ENCODE assay signal across 2 cellular contexts in the genomic region with DNA sequence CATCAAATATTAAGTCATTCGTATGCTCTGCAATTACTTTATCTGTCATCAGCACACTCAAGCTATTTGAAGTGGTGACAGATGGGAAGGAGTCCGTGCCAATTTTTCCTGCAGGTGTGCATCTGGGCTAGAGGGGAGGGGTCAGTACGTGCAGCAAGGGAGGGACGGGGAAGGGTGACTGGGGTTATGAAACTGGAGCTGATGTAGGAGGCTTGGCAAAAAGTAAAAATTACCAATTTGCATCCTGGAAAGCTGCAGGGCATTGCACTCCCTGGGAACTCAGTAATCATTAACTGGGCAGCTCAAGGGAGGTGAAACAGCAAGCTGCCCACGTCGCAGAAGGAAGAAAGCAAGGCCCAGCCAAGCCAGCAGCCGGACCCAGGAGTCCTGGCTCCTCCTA.
A peak's percentile ranks its signal among the peaks of the same experiment; 100 is the strongest.
TF ChIP-seq lines count a peak whose summit lies in the region.

No MANE protein-coding gene starts in this region.

TF ChIP-seq in liver, 16 proteins besides CTCF, POLR2A, EP300 and RAD21 (continued from another document):
- TF ChIP-seq, protein P1, sequence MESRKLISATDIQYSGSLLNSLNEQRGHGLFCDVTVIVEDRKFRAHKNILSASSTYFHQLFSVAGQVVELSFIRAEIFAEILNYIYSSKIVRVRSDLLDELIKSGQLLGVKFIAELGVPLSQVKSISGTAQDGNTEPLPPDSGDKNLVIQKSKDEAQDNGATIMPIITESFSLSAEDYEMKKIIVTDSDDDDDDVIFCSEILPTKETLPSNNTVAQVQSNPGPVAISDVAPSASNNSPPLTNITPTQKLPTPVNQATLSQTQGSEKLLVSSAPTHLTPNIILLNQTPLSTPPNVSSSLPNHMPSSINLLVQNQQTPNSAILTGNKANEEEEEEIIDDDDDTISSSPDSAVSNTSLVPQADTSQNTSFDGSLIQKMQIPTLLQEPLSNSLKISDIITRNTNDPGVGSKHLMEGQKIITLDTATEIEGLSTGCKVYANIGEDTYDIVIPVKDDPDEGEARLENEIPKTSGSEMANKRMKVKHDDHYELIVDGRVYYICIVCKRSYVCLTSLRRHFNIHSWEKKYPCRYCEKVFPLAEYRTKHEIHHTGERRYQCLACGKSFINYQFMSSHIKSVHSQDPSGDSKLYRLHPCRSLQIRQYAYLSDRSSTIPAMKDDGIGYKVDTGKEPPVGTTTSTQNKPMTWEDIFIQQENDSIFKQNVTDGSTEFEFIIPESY (IDR thresholded peaks at IDR 0.05) = peak; percentile 24
- TF ChIP-seq FOXA1 (IDR thresholded peaks at IDR 0.05) = no peak
- TF ChIP-seq RXRA (IDR thresholded peaks at IDR 0.05) = peak; percentile 76 to 90
- TF ChIP-seq, protein P2, sequence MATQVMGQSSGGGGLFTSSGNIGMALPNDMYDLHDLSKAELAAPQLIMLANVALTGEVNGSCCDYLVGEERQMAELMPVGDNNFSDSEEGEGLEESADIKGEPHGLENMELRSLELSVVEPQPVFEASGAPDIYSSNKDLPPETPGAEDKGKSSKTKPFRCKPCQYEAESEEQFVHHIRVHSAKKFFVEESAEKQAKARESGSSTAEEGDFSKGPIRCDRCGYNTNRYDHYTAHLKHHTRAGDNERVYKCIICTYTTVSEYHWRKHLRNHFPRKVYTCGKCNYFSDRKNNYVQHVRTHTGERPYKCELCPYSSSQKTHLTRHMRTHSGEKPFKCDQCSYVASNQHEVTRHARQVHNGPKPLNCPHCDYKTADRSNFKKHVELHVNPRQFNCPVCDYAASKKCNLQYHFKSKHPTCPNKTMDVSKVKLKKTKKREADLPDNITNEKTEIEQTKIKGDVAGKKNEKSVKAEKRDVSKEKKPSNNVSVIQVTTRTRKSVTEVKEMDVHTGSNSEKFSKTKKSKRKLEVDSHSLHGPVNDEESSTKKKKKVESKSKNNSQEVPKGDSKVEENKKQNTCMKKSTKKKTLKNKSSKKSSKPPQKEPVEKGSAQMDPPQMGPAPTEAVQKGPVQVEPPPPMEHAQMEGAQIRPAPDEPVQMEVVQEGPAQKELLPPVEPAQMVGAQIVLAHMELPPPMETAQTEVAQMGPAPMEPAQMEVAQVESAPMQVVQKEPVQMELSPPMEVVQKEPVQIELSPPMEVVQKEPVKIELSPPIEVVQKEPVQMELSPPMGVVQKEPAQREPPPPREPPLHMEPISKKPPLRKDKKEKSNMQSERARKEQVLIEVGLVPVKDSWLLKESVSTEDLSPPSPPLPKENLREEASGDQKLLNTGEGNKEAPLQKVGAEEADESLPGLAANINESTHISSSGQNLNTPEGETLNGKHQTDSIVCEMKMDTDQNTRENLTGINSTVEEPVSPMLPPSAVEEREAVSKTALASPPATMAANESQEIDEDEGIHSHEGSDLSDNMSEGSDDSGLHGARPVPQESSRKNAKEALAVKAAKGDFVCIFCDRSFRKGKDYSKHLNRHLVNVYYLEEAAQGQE (IDR thresholded peaks at IDR 0.05) = no peak
- no peak for TF ChIP-seq NR2F2 (IDR thresholded peaks at IDR 0.05)
- TF ChIP-seq YY1 (IDR thresholded peaks at IDR 0.05) = peak; percentile 18
- TF ChIP-seq GABPA (IDR thresholded peaks at IDR 0.05 in 1 of 2, conservative IDR thresholded peaks at IDR 0.05 in 1 of 2) = no peak
- no peak for TF ChIP-seq FOXA2 (IDR thresholded peaks at IDR 0.05)
- peak; percentile 19 to 52 for TF ChIP-seq HNF4A (conservative IDR thresholded peaks at IDR 0.05)
- TF ChIP-seq JUND (IDR thresholded peaks at IDR 0.05) = peak in 1 of 2 donors; percentile 18
- no peak for TF ChIP-seq HNF4G (IDR thresholded peaks at IDR 0.05)
- TF ChIP-seq TAF1 (conservative IDR thresholded peaks at IDR 0.05) = no peak
- TF ChIP-seq, protein P3, sequence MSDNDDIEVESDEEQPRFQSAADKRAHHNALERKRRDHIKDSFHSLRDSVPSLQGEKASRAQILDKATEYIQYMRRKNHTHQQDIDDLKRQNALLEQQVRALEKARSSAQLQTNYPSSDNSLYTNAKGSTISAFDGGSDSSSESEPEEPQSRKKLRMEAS (IDR thresholded peaks at IDR 0.05) = peak; percentile 15

TF ChIP-seq in GM23338, 12 proteins besides CTCF, POLR2A, EP300 and RAD21 (continued from another document):
- TF ChIP-seq, protein P4, sequence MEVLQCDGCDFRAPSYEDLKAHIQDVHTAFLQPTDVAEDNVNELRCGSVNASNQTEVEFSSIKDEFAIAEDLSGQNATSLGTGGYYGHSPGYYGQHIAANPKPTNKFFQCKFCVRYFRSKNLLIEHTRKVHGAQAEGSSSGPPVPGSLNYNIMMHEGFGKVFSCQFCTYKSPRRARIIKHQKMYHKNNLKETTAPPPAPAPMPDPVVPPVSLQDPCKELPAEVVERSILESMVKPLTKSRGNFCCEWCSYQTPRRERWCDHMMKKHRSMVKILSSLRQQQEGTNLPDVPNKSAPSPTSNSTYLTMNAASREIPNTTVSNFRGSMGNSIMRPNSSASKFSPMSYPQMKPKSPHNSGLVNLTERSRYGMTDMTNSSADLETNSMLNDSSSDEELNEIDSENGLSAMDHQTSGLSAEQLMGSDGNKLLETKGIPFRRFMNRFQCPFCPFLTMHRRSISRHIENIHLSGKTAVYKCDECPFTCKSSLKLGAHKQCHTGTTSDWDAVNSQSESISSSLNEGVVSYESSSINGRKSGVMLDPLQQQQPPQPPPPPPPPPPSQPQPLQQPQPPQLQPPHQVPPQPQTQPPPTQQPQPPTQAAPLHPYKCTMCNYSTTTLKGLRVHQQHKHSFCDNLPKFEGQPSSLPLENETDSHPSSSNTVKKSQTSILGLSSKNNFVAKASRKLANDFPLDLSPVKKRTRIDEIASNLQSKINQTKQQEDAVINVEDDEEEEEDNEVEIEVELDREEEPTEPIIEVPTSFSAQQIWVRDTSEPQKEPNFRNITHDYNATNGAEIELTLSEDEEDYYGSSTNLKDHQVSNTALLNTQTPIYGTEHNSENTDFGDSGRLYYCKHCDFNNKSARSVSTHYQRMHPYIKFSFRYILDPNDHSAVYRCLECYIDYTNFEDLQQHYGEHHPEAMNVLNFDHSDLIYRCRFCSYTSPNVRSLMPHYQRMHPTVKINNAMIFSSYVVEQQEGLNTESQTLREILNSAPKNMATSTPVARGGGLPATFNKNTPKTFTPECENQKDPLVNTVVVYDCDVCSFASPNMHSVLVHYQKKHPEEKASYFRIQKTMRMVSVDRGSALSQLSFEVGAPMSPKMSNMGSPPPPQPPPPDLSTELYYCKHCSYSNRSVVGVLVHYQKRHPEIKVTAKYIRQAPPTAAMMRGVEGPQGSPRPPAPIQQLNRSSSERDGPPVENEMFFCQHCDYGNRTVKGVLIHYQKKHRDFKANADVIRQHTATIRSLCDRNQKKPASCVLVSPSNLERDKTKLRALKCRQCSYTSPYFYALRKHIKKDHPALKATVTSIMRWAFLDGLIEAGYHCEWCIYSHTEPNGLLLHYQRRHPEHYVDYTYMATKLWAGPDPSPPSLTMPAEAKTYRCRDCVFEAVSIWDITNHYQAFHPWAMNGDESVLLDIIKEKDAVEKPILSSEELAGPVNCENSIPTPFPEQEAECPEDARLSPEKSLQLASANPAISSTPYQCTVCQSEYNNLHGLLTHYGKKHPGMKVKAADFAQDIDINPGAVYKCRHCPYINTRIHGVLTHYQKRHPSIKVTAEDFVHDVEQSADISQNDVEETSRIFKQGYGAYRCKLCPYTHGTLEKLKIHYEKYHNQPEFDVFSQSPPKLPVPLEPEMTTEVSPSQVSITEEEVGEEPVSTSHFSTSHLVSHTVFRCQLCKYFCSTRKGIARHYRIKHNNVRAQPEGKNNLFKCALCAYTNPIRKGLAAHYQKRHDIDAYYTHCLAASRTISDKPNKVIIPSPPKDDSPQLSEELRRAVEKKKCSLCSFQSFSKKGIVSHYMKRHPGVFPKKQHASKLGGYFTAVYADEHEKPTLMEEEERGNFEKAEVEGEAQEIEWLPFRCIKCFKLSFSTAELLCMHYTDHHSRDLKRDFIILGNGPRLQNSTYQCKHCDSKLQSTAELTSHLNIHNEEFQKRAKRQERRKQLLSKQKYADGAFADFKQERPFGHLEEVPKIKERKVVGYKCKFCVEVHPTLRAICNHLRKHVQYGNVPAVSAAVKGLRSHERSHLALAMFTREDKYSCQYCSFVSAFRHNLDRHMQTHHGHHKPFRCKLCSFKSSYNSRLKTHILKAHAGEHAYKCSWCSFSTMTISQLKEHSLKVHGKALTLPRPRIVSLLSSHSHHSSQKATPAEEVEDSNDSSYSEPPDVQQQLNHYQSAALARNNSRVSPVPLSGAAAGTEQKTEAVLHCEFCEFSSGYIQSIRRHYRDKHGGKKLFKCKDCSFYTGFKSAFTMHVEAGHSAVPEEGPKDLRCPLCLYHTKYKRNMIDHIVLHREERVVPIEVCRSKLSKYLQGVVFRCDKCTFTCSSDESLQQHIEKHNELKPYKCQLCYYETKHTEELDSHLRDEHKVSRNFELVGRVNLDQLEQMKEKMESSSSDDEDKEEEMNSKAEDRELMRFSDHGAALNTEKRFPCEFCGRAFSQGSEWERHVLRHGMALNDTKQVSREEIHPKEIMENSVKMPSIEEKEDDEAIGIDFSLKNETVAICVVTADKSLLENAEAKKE (CRISPR knock-in tag; IDR thresholded peaks at IDR 0.05) = no peak
- TF ChIP-seq NANOG (IDR thresholded peaks at IDR 0.05; ENCODE audit: borderline replicate concordance) (no peak), JUNB (IDR thresholded peaks at IDR 0.05; ENCODE audit: unreplicated experiment) (no peak), CREB1 (CRISPR knock-in tag; IDR thresholded peaks at IDR 0.05; ENCODE audit: low read depth) (no peak), POLR2AphosphoS5 (IDR thresholded peaks at IDR 0.05; ENCODE audit: low read depth) (no peak), STAT1 (IDR thresholded peaks at IDR 0.05; ENCODE audit: unreplicated experiment) (no peak), ETS1 (IDR thresholded peaks at IDR 0.05) (no peak), EZH2 (IDR thresholded peaks at IDR 0.05; ENCODE audit: low read depth, unreplicated experiment) (no peak)
- TF ChIP-seq, protein P2 (IDR thresholded peaks at IDR 0.05; ENCODE audit: unreplicated experiment) = no peak
TF ChIP-seq in GM23338: peak in this region for 0.
